ENCODE assay signal across 1 cellular context in genomic region chr2:151021747-151022450, GRCh38.
A peak's percentile ranks its signal among the peaks of the same experiment; 100 is the strongest.
TF ChIP-seq lines count a peak whose summit lies in the region.

No MANE protein-coding gene starts in this region.

TF ChIP-seq in SK-N-SH treated with all-trans-retinoic acid at 6 μM for 48 hours, 23 proteins besides CTCF, POLR2A, EP300 and RAD21 (continued from another document):
- peak; percentile 42; the same call in 1 of the 2 replicates for TF ChIP-seq PATZ1 (CRISPR knock-in tag; IDR thresholded peaks at IDR 0.05; ENCODE audit: borderline replicate concordance)
TF ChIP-seq in SK-N-SH treated with all-trans-retinoic acid at 6 μM for 48 hours: peak in this region for 7.
